In genomic region chr10:102604379-102604960, GRCh38 we compare ENCODE assay signal across 9 cellular contexts. TPM values are rescaled to one million over a fixed set of nuclear protein-coding genes. Genes with fewer than 3 reads are reported as not detected.
DNase-seq lines count a peak whose midpoint lies in the region; ATAC-seq and TF ChIP-seq lines count a peak whose summit lies in the region.
"Had no signal": no experiment of that assay in that cellular context is flagged by ENCODE, and none has a peak within 500 bp of the region (broad histone marks: within the 10 kb centered on the region; RNA-seq: fewer than 3 reads in every experiment).

No MANE protein-coding gene starts in this region.

- H3K36me3 Mint-ChIP-seq in activated naive CD8-positive, alpha-beta T cell treated with anti-CD3 and anti-CD28 coated beads, Interleukin-2, amount 50 U/mL, for 24 hours (ENCODE audit: low read depth) = peaks cover 2% of the 10 kb centered on the region
- peaks cover 3% of the 10 kb centered on the region for H3K36me3 Mint-ChIP-seq in T-helper 17 cell (ENCODE audit: low read depth)

- peak overlapping the region; percentile 25 for H3K27ac Mint-ChIP-seq in activated naive CD8-positive, alpha-beta T cell treated with anti-CD3 and anti-CD28 coated beads, Interleukin-2, amount 50 U/mL, for 24 hours
- H3K27ac Mint-ChIP-seq in T-helper 17 cell = no peak overlapping the region

- H3K4me3 Mint-ChIP-seq in activated naive CD8-positive, alpha-beta T cell treated with anti-CD3 and anti-CD28 coated beads, Interleukin-2, amount 50 U/mL, for 24 hours = no peak overlapping the region
- no peak overlapping the region for H3K4me3 Mint-ChIP-seq in T-helper 17 cell

- no peak for TF ChIP-seq CTCF in HL-60 (IDR thresholded peaks at IDR 0.05; ENCODE audit: insufficient read depth, low read length)

- ATAC-seq in activated naive CD8-positive, alpha-beta T cell treated with anti-CD3 and anti-CD28 coated beads, Interleukin-2, amount 50 U/mL, for 24 hours = no peak
- ATAC-seq in left ventricle myocardium superior = peak; percentile 24
- no peak for ATAC-seq in T-helper 17 cell
- no peak for ATAC-seq in HG02798 (IDR thresholded peaks at IDR 0.05; ENCODE audit: poor library complexity, unreplicated experiment)

- H3K27me3 ChIP-seq in HL-60 (ENCODE audit: insufficient read depth, poor library complexity, severe bottlenecking) (no peaks in the 10 kb centered on the region), stomach smooth muscle (ENCODE audit: control insufficient read depth in 1 of 2, insufficient read depth in 2 of 2, low read length in 2 of 2) (no peaks in the 10 kb centered on the region)

- intact Hi-C loops in left ventricle myocardium superior (cut with micrococcal nuclease) = no loop called here

- peaks cover 6 to 26% of the 10 kb centered on the region in 2 donors for H3K36me3 ChIP-seq in stomach smooth muscle (ENCODE audit: control insufficient read depth in 2 of 2, insufficient read depth in 2 of 2, low read length in 2 of 2)

- no peak overlapping the region for H3K9ac ChIP-seq in stomach smooth muscle (ENCODE audit: low read length in 2 of 2)

- H3K27ac ChIP-seq in HL-60 (replicated peaks) (peak overlapping the region; percentile 63), stomach smooth muscle (ENCODE audit: low read length) (peak overlapping the region; percentile 18)
- H3K27ac ChIP-seq: VCaP had no signal

- H3K4me1 ChIP-seq in stomach smooth muscle (ENCODE audit: control insufficient read depth, insufficient read depth, low read length) = peaks cover 19% of the 10 kb centered on the region

- DNase-seq in HL-60 (ENCODE audit: low read depth in 1 of 2, low spot score in 1 of 2) (peak in 1 of 2 experiments; percentile 65), left ventricle myocardium superior (no peak), T-helper 17 cell (no peak)
- DNase-seq in activated naive CD8-positive, alpha-beta T cell treated with anti-CD3 and anti-CD28 coated beads, Interleukin-2, amount 50 U/mL, for 24 hours = no peak
- no peak for DNase-seq in stimulated activated CD4-positive, alpha-beta T cell treated with anti-CD3 and anti-CD28 coated beads, Interleukin-4, amount 100 ng/mL, for 4 hours
- DNase-seq: cerebellar nuclear complex had no signal

- H3K9me3 Mint-ChIP-seq in activated naive CD8-positive, alpha-beta T cell treated with anti-CD3 and anti-CD28 coated beads, Interleukin-2, amount 50 U/mL, for 24 hours = no peaks in the 10 kb centered on the region

- H3K27me3 Mint-ChIP-seq in activated naive CD8-positive, alpha-beta T cell treated with anti-CD3 and anti-CD28 coated beads, Interleukin-2, amount 50 U/mL, for 24 hours = no peaks in the 10 kb centered on the region
- H3K27me3 Mint-ChIP-seq in T-helper 17 cell = no peaks in the 10 kb centered on the region

- H3K9me3 ChIP-seq in stomach smooth muscle (ENCODE audit: control insufficient read depth in 2 of 2, low read length in 2 of 2) = no peaks in the 10 kb centered on the region
- H3K9me3 ChIP-seq in T-helper 17 cell (ENCODE audit: control insufficient read depth, low read length, poor library complexity, severe bottlenecking) = no peaks in the 10 kb centered on the region

- peaks cover 14% of the 10 kb centered on the region for H3K4me1 Mint-ChIP-seq in activated naive CD8-positive, alpha-beta T cell treated with anti-CD3 and anti-CD28 coated beads, Interleukin-2, amount 50 U/mL, for 24 hours
- H3K4me1 Mint-ChIP-seq in T-helper 17 cell = peaks cover 9% of the 10 kb centered on the region

- no peak overlapping the region for H3K4me3 ChIP-seq in HL-60 (replicated peaks; ENCODE audit: insufficient read depth, low read length)
- no peak overlapping the region for H3K4me3 ChIP-seq in stomach smooth muscle (ENCODE audit: low read length in 2 of 2)

RNA-seq across cellular contexts. Expression of gene TRIM8, which starts 39.8 kb away (rescaled TPM):
- total RNA-seq in left ventricle myocardium superior (117 TPM), T-helper 17 cell (10 to 100 TPM; 63.6 to 73.0 TPM)
